In genomic region chr1:161013591-161014513, GRCh38 we compare ENCODE assay signal across 8 cellular contexts. TPM values are rescaled to one million over a fixed set of nuclear protein-coding genes. Genes with fewer than 3 reads are reported as not detected.
DNase-seq lines count a peak whose midpoint lies in the region; ATAC-seq and TF ChIP-seq lines count a peak whose summit lies in the region.

No MANE protein-coding gene starts in this region.

- WGBS in esophagus muscularis mucosa: 64% methylated on average over 15 of the region's 15 CpGs

- peaks cover 21 to 27% of the 10 kb centered on the region in 2 donors for H3K4me1 Mint-ChIP-seq in natural killer cell

- peak overlapping the region; percentile 21 to 27 for H3K9ac ChIP-seq in stomach smooth muscle (ENCODE audit: low read length in 2 of 2)

- peak overlapping the region; percentile 61 to 77 (median 75) for H3K27ac ChIP-seq in esophagus muscularis mucosa (replicated peaks in 1 of 4)
- H3K27ac ChIP-seq in stomach smooth muscle (ENCODE audit: low read length): peak overlapping the region; percentile 53

- peak; percentile 99 for DNase-seq in NCI-H226
- peak; percentile 57 for DNase-seq in activated CD8-positive, alpha-beta memory T cell treated with anti-CD3 and anti-CD28 coated beads, Interleukin-2, amount 50 U/mL, for 4 hours
- DNase-seq in esophagus muscularis mucosa (ENCODE audit: extremely low spot score): no peak
- DNase-seq in natural killer cell: peak; percentile 61
- DNase-seq in middle frontal gyrus (ENCODE audit: extremely low spot score, low spot score): no peak

- H3K4me3 ChIP-seq in esophagus muscularis mucosa (peak overlapping the region in 3 of 4 donors; percentile 3 to 38 (median 10)), stomach smooth muscle (ENCODE audit: low read length in 2 of 2) (peak overlapping the region in 1 of 2 donors; percentile 8)

- no peak for TF ChIP-seq CTCF in esophagus muscularis mucosa (IDR thresholded peaks at IDR 0.05)
- TF ChIP-seq CTCF in natural killer cell (IDR thresholded peaks at IDR 0.05): no peak

- peaks cover 0 to 8% (median 0%) of the 10 kb centered on the region in 4 donors for H3K27me3 ChIP-seq in esophagus muscularis mucosa
- H3K27me3 ChIP-seq in stomach smooth muscle (ENCODE audit: control insufficient read depth in 1 of 2, insufficient read depth in 2 of 2, low read length in 2 of 2): no peaks in the 10 kb centered on the region

- H3K4me1 ChIP-seq in esophagus muscularis mucosa (peaks cover 0 to 24% (median 5%) of the 10 kb centered on the region in 4 donors), stomach smooth muscle (ENCODE audit: control insufficient read depth, insufficient read depth, low read length) (peaks cover 6% of the 10 kb centered on the region)

- no peaks in the 10 kb centered on the region for H3K27me3 Mint-ChIP-seq in natural killer cell (ENCODE audit: low read depth in 2 of 2)

- peak overlapping the region; percentile 87 for H3K4me3 Mint-ChIP-seq in natural killer cell

- H3K9me3 Mint-ChIP-seq in natural killer cell: no peaks in the 10 kb centered on the region

- no peaks in the 10 kb centered on the region for H3K36me3 Mint-ChIP-seq in natural killer cell

- ATAC-seq in GM18498 (IDR thresholded peaks at IDR 0.05; ENCODE audit: unreplicated experiment): peak; percentile 91
- peak; percentile 83 for ATAC-seq in HG02840 (IDR thresholded peaks at IDR 0.05; ENCODE audit: low FRiP score, unreplicated experiment)
- peak; percentile 88 to 93 (median 89) for ATAC-seq in natural killer cell

- H3K27ac Mint-ChIP-seq in natural killer cell: peak overlapping the region; percentile 94 to 98

- no peaks in the 10 kb centered on the region for H3K36me3 ChIP-seq in esophagus muscularis mucosa
- H3K36me3 ChIP-seq in stomach smooth muscle (ENCODE audit: control insufficient read depth in 2 of 2, insufficient read depth in 2 of 2, low read length in 2 of 2): no peaks in the 10 kb centered on the region

- H3K9me3 ChIP-seq in esophagus muscularis mucosa (no peaks in the 10 kb centered on the region), stomach smooth muscle (ENCODE audit: control insufficient read depth in 2 of 2, low read length in 2 of 2) (no peaks in the 10 kb centered on the region)

- intact Hi-C loops in esophagus muscularis mucosa (cut with DNase I): no loop called here
- intact Hi-C loops in natural killer cell (cut with micrococcal nuclease): no loop called here

- peak; percentile 23 for TF ChIP-seq POLR2A in esophagus muscularis mucosa (IDR thresholded peaks at IDR 0.05; ENCODE audit: low read depth)

- peak; percentile 44 for TF ChIP-seq EP300 in esophagus muscularis mucosa (IDR thresholded peaks at IDR 0.05)

RNA-seq across cellular contexts. Expression of gene F11R, which starts 7.1 kb away (rescaled TPM):
- 10 to 100 TPM in 3 of 4 donors, 1 to 10 TPM in 1; 9.1 to 17.7 (median 14.9) TPM for total RNA-seq in esophagus muscularis mucosa
- 10 to 100 TPM; 27.8 to 34.6 (median 30.2) TPM for total RNA-seq in natural killer cell

RNA-seq across cellular contexts. Expression of gene TSTD1, which starts 24.9 kb away (rescaled TPM):
- 10 to 100 TPM; 19.0 to 46.5 (median 29.4) TPM for total RNA-seq in esophagus muscularis mucosa
- total RNA-seq in natural killer cell: 10 to 100 TPM; 31.8 to 36.3 (median 34.3) TPM

RNA-seq across cellular contexts. Expression of gene USF1, which starts 31.9 kb away (rescaled TPM):
- total RNA-seq in esophagus muscularis mucosa (10 to 100 TPM; 36.5 to 54.2 (median 48.7) TPM), natural killer cell (100 to 1,000 TPM; 113 to 121 (median 114) TPM)

RNA-seq across cellular contexts. Expression of gene ARHGAP30, which starts 55.8 kb away (rescaled TPM):
- total RNA-seq in esophagus muscularis mucosa (10 to 100 TPM in 1 of 4 donors, 1 to 10 TPM in 3; 4.6 to 14.1 (median 6.9) TPM), natural killer cell (100 to 1,000 TPM; 246 to 310 (median 272) TPM)

RNA-seq across cellular contexts. Expression of gene ITLN2, which starts 59.2 kb away (rescaled TPM):
- total RNA-seq in esophagus muscularis mucosa: not detected
- total RNA-seq in natural killer cell: not detected

Comparison
In these comparisons a context has a peak if more than half of its experiments do, and no peak if none do; other contexts are left out.
1. DNase-seq: peak in NCI-H226 (single experiment), activated CD8-positive, alpha-beta memory T cell treated with anti-CD3 and anti-CD28 coated beads, Interleukin-2, amount 50 U/mL, for 4 hours (single experiment) and natural killer cell (single experiment); none in esophagus muscularis mucosa (single experiment) and middle frontal gyrus (single experiment).
2. Peak in every context shown above with its lines, with median percentiles within 50 percentile points of each other: ATAC-seq.